ENCODE assay signal across 8 cellular contexts in the genomic region with DNA sequence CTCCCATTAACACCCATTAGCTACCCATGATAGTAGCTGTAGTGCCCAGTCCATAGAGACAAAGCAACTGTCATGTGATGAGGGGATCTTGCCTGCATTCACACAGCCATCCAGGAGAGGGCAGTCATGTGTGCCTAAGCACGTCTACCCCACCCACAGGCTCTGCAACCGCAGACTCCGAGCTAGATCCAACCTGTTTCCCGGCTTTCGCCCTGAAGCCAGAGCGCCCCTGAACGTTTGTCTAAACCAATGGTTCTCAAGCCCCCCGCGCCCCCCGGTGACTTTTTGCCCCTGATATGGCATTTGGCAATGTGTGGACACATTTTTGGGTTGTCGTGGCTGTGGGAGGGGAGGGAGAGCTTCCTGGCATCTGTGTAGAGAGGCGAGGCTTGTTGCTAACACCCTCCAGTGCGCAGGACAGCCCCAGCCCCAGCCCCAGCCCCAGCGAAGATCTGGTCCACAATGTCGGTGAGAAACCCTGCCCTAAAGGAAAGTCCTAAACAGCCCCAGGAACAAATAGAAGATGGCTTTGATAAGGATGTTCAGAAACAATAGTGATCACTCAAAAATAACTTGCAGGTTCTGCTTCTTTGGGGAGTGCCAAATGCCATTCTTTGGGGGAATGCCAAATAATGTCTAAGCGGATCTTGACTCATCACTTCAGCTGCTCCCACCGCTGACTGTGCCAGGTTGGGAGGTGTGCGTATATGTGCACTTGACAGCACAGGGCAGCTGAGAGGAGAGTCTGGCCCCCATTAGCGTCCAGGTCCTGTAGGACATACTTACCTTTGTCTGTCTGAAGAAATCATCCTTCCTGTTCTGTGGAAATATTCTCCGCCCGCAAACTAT.
DNase-seq lines count a peak whose midpoint lies in the region; FAIRE-seq and TF ChIP-seq lines count a peak whose summit lies in the region.

No MANE protein-coding gene starts in this region.

- H3K9me3 ChIP-seq in neutrophil: no peaks in the 10 kb centered on the region

- H3K27me3 ChIP-seq in neutrophil: peaks cover 24% of the 10 kb centered on the region

- peaks cover 10 to 15% of the 10 kb centered on the region in 2 experiments for H3K4me1 ChIP-seq in neutrophil (ENCODE audit: control insufficient read depth in 1 of 2, insufficient read depth in 1 of 2, low read depth in 1 of 2, low read length in 1 of 2)

- no peaks in the 10 kb centered on the region for H3K36me3 ChIP-seq in neutrophil

- DNase-seq in ELR (ENCODE audit: low read depth): peak; percentile 96
- peak; percentile 80 for DNase-seq in H54 (ENCODE audit: insufficient read length, low spot score)
- peak; percentile 69 for DNase-seq in LNCaP clone FGC (ENCODE audit: low read depth)
- DNase-seq in RWPE1 (ENCODE audit: low spot score): peak; percentile 94
- peak; percentile 46 for DNase-seq in activated gamma-delta T cell treated with anti-CD3 and anti-CD28 coated beads, Interleukin-2, amount 50 U/mL, for 16 hours (ENCODE audit: low read depth)
- DNase-seq in globus pallidus (ENCODE audit: low spot score): peak; percentile 90
- DNase-seq in substantia nigra (lab: John Stamatoyannopoulos, UW): peak; percentile 23 to 90 (median 75)

- CTCF ChIA-PET in RWPE1 (lab: Yijun Ruan, JAX): interaction anchor here (0.5 to 3.3 kb wide), 30 partner anchors 9 to 382 kb away, joined by 3 to 55 read pairs (median 4); a partner anchor contains a TSS

- TF ChIP-seq CTCF in LNCaP clone FGC (IDR thresholded peaks at IDR 0.05; ENCODE audit: control insufficient read depth, extremely low read depth, insufficient read depth) (peak; percentile 96), RWPE1 (conservative IDR thresholded peaks at IDR 0.05; ENCODE audit: low read depth) (peak; percentile 88), neutrophil (IDR thresholded peaks at IDR 0.05) (peak; percentile 86)

- TF ChIP-seq POLR2A in H54 (IDR thresholded peaks at IDR 0.05; ENCODE audit: low read depth, low read length): 0 out of 2 replicates have a peak, but pooled peaks have one; percentile 17

- peak overlapping the region; percentile 92 for H3K27ac ChIP-seq in RWPE1
- peak overlapping the region; percentile 42 for H3K27ac ChIP-seq in neutrophil
- no peak overlapping the region for H3K27ac ChIP-seq in substantia nigra (ENCODE audit: low read depth, low read length, poor library complexity, severe bottlenecking)

- POLR2A ChIA-PET in RWPE1 (lab: Yijun Ruan, JAX; ENCODE audit: low non-redundant PET): interaction anchor here (0.8 kb wide), 1 partner anchor 71 kb away, joined by 7 read pairs; no protein-coding TSS in a partner anchor

- no peak overlapping the region for H3K4me3 ChIP-seq in LNCaP clone FGC (ENCODE audit: low read depth, low read length)
- peak overlapping the region; percentile 57 to 61 for H3K4me3 ChIP-seq in neutrophil (ENCODE audit: low read depth in 1 of 2, low read length in 1 of 2)

- peak; percentile 97 for FAIRE-seq in H54 (lab: Jason Lieb, UNC)

Comparison
In these comparisons a context has a peak if more than half of its experiments do, and no peak if none do; other contexts are left out.
1. DNase-seq: peak in every context shown above with its lines; median percentile 96 in ELR; 94 in RWPE1; 90 in globus pallidus; 80 in H54; 75 in substantia nigra; 69 in LNCaP clone FGC; 46 in activated gamma-delta T cell treated with anti-CD3 and anti-CD28 coated beads, Interleukin-2, amount 50 U/mL, for 16 hours.